ENCODE assay signal across 8 cellular contexts in the genomic region with DNA sequence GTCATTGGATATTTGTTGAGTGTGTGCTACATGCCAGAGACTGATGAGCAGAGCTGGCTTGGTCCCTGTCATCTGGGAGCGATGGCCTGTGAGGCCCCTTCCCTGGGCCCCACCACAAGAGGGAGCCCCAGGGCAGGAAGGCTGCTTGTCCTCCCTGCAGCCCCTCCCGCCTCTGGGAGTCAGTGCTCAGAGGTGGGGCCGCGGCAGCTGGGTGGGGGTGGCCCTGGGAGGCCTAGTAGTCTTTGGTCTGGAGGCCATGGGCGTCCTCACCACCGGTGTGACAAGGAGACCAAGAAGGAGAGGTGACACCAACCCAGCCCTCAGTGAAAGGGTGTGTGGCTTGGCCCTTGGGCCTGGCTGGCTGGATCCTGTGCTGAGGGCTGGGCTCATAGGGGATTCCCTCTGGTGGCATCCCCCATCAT.
DNase-seq lines count a peak whose midpoint lies in the region; ATAC-seq and TF ChIP-seq lines count a peak whose summit lies in the region.

No MANE protein-coding gene starts in this region.

- ATAC-seq in heart right ventricle: peak in 7 of 8 donors; percentile 16 to 54 (median 47)
- ATAC-seq in HG03280 (IDR thresholded peaks at IDR 0.05; ENCODE audit: unreplicated experiment): no peak
- no peak for ATAC-seq in sciatic nerve

- no peaks in the 10 kb centered on the region for H3K4me1 ChIP-seq in heart right ventricle
- H3K4me1 ChIP-seq in Peyer's patch: no peaks in the 10 kb centered on the region
- H3K4me1 ChIP-seq in effector memory CD4-positive, alpha-beta T cell (ENCODE audit: control insufficient read depth, insufficient read depth, low read length, poor library complexity, severe bottlenecking): no peaks in the 10 kb centered on the region

- TF ChIP-seq POLR2A in Peyer's patch (IDR thresholded peaks at IDR 0.05): no peak

- H3K9me3 ChIP-seq in heart right ventricle: no peaks in the 10 kb centered on the region
- H3K9me3 ChIP-seq in Peyer's patch: no peaks in the 10 kb centered on the region
- H3K9me3 ChIP-seq in effector memory CD4-positive, alpha-beta T cell (ENCODE audit: control insufficient read depth, low read length): no peaks in the 10 kb centered on the region

- H3K36me3 ChIP-seq in heart right ventricle: no peaks in the 10 kb centered on the region
- no peaks in the 10 kb centered on the region for H3K36me3 ChIP-seq in Peyer's patch
- H3K36me3 ChIP-seq in effector memory CD4-positive, alpha-beta T cell (ENCODE audit: control insufficient read depth, insufficient read depth, low read length): no peaks in the 10 kb centered on the region

- TF ChIP-seq CTCF in AG09309 (IDR thresholded peaks at IDR 0.05; ENCODE audit: control insufficient read depth, insufficient read depth, low read depth, low read length, missing control alignments) (peak; percentile 46), GM12873 (IDR thresholded peaks at IDR 0.05; ENCODE audit: insufficient read depth, low read depth, low read length, missing control alignments) (peak; percentile 69), heart right ventricle (IDR thresholded peaks at IDR 0.05) (peak in 8 of 9 donors; percentile 15 to 56 (median 50)), Peyer's patch (IDR thresholded peaks at IDR 0.05) (peak in 3 of 6 experiments; percentile 16 to 34 (median 22))

- intact Hi-C loops in heart right ventricle (cut with DNase I) (loop anchor here in 3 of 10 donors (5.0 to 10.0 kb wide), 2 partner anchors 204 to 207 kb away; no protein-coding TSS in a partner anchor), sciatic nerve (cut with DNase I) (no loop called here)

- H3K27ac ChIP-seq in heart right ventricle (no peak overlapping the region), Peyer's patch (no peak overlapping the region)
- H3K27ac ChIP-seq in effector memory CD4-positive, alpha-beta T cell (ENCODE audit: insufficient read depth, low read length, poor library complexity, severe bottlenecking): no peak overlapping the region

- WGBS in heart right ventricle, 2 donors: 83 to 89% methylated on average over 6 of the region's 6 CpGs

- DNase-seq in AG09309 (ENCODE audit: low read depth) (no peak), SK-N-DZ (ENCODE audit: low spot score) (peak; percentile 52), heart right ventricle (peak in 1 of 2 donors; percentile 36), Peyer's patch (no peak), sciatic nerve (ENCODE audit: low spot score) (no peak)
- no peak for DNase-seq in effector memory CD4-positive, alpha-beta T cell

- H3K27me3 ChIP-seq in heart right ventricle (no peaks in the 10 kb centered on the region), Peyer's patch (no peaks in the 10 kb centered on the region)
- H3K27me3 ChIP-seq in effector memory CD4-positive, alpha-beta T cell (replicated peaks; ENCODE audit: control insufficient read depth, insufficient read depth, low read length, poor library complexity, severe bottlenecking): no peaks in the 10 kb centered on the region

- H3K4me3 ChIP-seq in AG09309 (ENCODE audit: control insufficient read depth, low read depth, low read length) (no peak overlapping the region), heart right ventricle (no peak overlapping the region), Peyer's patch (no peak overlapping the region)
- H3K4me3 ChIP-seq in effector memory CD4-positive, alpha-beta T cell (ENCODE audit: insufficient read depth, low read depth, low read length, poor library complexity, severe bottlenecking): no peak overlapping the region

Comparison
In these comparisons a context has a peak if more than half of its experiments do, and no peak if none do; other contexts are left out.
1. ATAC-seq: peak in heart right ventricle (7 of 8); none in HG03280 (single experiment) and sciatic nerve (single experiment).